ENCODE assay signal across 9 cellular contexts in genomic region chr18:48842259-48843061, GRCh38.
DNase-seq lines count a peak whose midpoint lies in the region; ATAC-seq and TF ChIP-seq lines count a peak whose summit lies in the region.
"Had no signal": no experiment of that assay in that cellular context is flagged by ENCODE, and none has a peak within 500 bp of the region (broad histone marks: within the 10 kb centered on the region; RNA-seq: fewer than 3 reads in every experiment).

No MANE protein-coding gene starts in this region.

- H3K4me1 ChIP-seq in mucosa of descending colon (ENCODE audit: low read depth): peaks cover 5% of the 10 kb centered on the region
- H3K4me1 ChIP-seq in vagina: peaks cover 57% of the 10 kb centered on the region

- H3K27ac ChIP-seq in caudate nucleus (ENCODE audit: low read depth, low read length): peak overlapping the region; percentile 91
- H3K27ac ChIP-seq in vagina: peak overlapping the region; percentile 36

- intact Hi-C loops in mucosa of descending colon (cut with DNase I, micrococcal nuclease) (no loop called here), vagina (cut with DNase I) (loop anchor here (10.0 kb wide), 1 partner anchor 58 kb away; no protein-coding TSS in a partner anchor)

- peak; percentile 32 for DNase-seq in stimulated activated CD4-positive, alpha-beta T cell treated with anti-CD3 and anti-CD28 coated beads, Interleukin-15, amount 100 ng/mL, for 24 hours
- no peak for DNase-seq in stimulated activated CD4-positive, alpha-beta T cell treated with anti-CD3 and anti-CD28 coated beads, Interleukin-2, amount 100 ng/mL, for 48 hours
- DNase-seq in caudate nucleus (lab: John Stamatoyannopoulos, UW) (no peak), mucosa of descending colon (peak; percentile 33 to 67 (median 45)), vagina (ENCODE audit: extremely low spot score in 2 of 2) (no peak), KBM-7 (no peak)
- DNase-seq: NCI-H2081 treated with DMSO at 0.1 percent for 48 hours had no signal

- ATAC-seq in mucosa of descending colon (peak; percentile 73), GM19455 (IDR thresholded peaks at IDR 0.05; ENCODE audit: unreplicated experiment) (no peak), GM19023 (IDR thresholded peaks at IDR 0.05; ENCODE audit: unreplicated experiment) (no peak)

- no peak for TF ChIP-seq POLR2A in vagina (IDR thresholded peaks at IDR 0.05)

- TF ChIP-seq CTCF in mucosa of descending colon (IDR thresholded peaks at IDR 0.05) (no peak), vagina (IDR thresholded peaks at IDR 0.05) (no peak)

- no peak overlapping the region for H3K4me3 ChIP-seq in mucosa of descending colon
- no peak overlapping the region for H3K4me3 ChIP-seq in vagina

- no peaks in the 10 kb centered on the region for H3K9me3 ChIP-seq in mucosa of descending colon
- H3K9me3 ChIP-seq in vagina: no peaks in the 10 kb centered on the region

- H3K27me3 ChIP-seq in vagina: no peaks in the 10 kb centered on the region

- in situ Hi-C loops in KBM-7 (cut with MboI; ENCODE audit: low pct_unique_long_range_greater_than_20kb, low sequenced_read_pairs): no loop called here

- H3K36me3 ChIP-seq in mucosa of descending colon (ENCODE audit: low read depth) (no peaks in the 10 kb centered on the region), vagina (no peaks in the 10 kb centered on the region)

Comparison
In these comparisons a context has a peak if more than half of its experiments do, and no peak if none do; other contexts are left out.
1. DNase-seq: peak in stimulated activated CD4-positive, alpha-beta T cell treated with anti-CD3 and anti-CD28 coated beads, Interleukin-15, amount 100 ng/mL, for 24 hours (single experiment) and mucosa of descending colon (3 of 3); none in stimulated activated CD4-positive, alpha-beta T cell treated with anti-CD3 and anti-CD28 coated beads, Interleukin-2, amount 100 ng/mL, for 48 hours (0 of 2), caudate nucleus (0 of 61), vagina (0 of 2) and KBM-7 (single experiment).